Comparison of ENCODE assay signal across 8 cellular contexts in the genomic region with DNA sequence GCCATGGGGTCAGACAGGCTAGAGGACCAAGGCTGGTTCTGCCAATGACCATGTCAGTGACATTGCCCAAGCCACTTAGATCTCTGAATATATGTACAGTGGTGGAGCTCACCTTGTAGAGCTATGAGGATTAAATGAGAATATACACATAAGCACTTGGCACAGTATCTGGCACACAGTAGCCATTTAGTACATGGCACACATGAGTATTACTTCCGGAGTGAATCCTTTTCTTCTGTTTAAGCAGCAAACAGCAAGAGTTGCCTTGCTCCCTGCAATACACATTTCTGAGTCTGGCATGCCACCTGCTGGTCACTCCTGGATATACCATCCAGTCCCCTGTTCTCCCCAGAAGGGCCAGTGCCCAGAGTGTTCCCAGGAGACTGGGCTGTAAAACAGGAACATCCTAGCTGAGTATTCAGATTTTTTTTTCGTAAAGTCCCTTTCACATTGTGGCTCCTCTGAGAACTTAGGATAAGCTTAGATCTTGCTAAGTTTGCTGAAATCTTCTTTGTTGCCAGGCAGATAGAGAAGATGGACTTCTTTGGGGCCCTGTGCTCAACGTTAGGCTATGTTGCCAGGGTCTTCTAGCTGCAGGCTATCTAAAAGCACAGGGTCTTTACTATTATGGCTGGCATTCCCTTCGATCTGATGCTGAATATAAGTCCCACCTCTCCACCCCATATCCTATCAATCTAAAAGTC.
DNase-seq lines count a peak whose midpoint lies in the region; ATAC-seq and TF ChIP-seq lines count a peak whose summit lies in the region.

No MANE protein-coding gene starts in this region.

- H3K27me3 ChIP-seq in BE2C: no peaks in the 10 kb centered on the region

- ATAC-seq in GM18909 (IDR thresholded peaks at IDR 0.05; ENCODE audit: poor library complexity, unreplicated experiment) (peak; percentile 98), HG03103 (IDR thresholded peaks at IDR 0.05; ENCODE audit: low read depth, unreplicated experiment) (peak; percentile 98)

- no peak overlapping the region for H3K4me3 ChIP-seq in BE2C (ENCODE audit: low read depth, low read length)

- H3K4me1 ChIP-seq in BE2C: peaks cover 6% of the 10 kb centered on the region

- no peaks in the 10 kb centered on the region for H3K36me3 ChIP-seq in BE2C

- DNase-seq in BE2C (peak; percentile 87), NCI-H2196 (lab: John Stamatoyannopoulos, UW; ENCODE audit: unreplicated experiment) (peak; percentile 53), cerebellar cortex (ENCODE audit: low spot score) (peak; percentile 75), kidney tubule cell (ENCODE audit: low spot score) (peak; percentile 82)
- DNase-seq in activated CD4-positive, CD25-positive, alpha-beta regulatory T cell treated with anti-CD3 and anti-CD28 coated beads, Interleukin-2, amount 50 U/mL, for 16 hours (ENCODE audit: low read depth, low spot score): peak; percentile 14
- DNase-seq in stimulated activated CD4-positive, alpha-beta T cell treated with anti-CD3 and anti-CD28 coated beads, Interleukin-4, amount 100 ng/mL, for 48 hours (ENCODE audit: low read depth in 2 of 2): peak; percentile 62 to 65

- TF ChIP-seq CTCF in BE2C (IDR thresholded peaks at IDR 0.05; ENCODE audit: low read depth, low read length): peak; percentile 96

- no peaks in the 10 kb centered on the region for H3K9me3 ChIP-seq in BE2C

Comparison
In these comparisons a context has a peak if more than half of its experiments do, and no peak if none do; other contexts are left out.
1. DNase-seq: peak in every context shown above with its lines; median percentile 87 in BE2C; 82 in kidney tubule cell; 75 in cerebellar cortex; 64 in stimulated activated CD4-positive, alpha-beta T cell treated with anti-CD3 and anti-CD28 coated beads, Interleukin-4, amount 100 ng/mL, for 48 hours; 53 in NCI-H2196; 14 in activated CD4-positive, CD25-positive, alpha-beta regulatory T cell treated with anti-CD3 and anti-CD28 coated beads, Interleukin-2, amount 50 U/mL, for 16 hours.